ENCODE assay signal across 10 cellular contexts in the genomic region with DNA sequence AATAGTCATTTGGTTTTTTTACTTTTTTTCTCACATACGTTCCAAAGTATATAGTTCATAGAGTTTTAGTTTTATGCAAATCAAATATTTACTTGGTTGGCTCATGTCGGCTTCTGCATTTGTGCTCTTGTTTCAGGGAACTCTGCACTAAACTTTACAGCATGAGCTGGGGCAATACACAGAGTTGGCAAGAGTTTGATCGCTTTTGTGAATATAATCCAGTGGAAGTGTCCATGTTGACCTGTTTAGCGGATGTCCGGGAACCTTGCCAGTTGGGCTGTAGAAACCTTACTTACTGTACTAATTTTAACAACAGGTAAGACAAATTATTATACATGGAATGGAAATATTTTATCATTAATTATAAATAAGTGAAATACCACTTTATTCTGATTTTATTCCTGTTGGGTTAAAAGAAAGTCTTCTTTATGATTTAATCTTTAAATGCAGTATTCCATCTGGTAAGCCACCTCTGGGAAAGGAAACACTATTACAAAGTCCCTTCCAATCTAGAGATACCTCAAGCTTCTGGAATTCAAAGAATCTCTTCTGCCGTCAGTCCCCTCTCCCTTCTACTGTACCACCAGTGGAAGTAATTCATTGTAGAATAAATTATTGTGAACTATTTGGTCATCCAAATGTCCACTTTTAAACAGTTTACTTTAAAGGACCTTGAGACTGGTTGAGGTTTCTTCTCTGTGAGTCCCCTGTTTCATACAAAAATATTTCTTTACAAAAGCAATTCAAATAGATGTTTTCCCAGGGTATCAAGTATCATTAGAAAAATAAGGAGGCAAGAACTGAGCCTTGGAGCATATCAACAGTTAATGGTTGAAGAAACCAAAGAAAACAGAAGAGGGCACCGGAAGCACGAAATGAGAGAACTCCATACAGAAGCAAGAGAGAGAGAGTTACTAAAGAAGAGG. TPM values are rescaled to one million over a fixed set of nuclear protein-coding genes. Genes with fewer than 3 reads are reported as not detected.
DNase-seq lines count a peak whose midpoint lies in the region; ATAC-seq and TF ChIP-seq lines count a peak whose summit lies in the region.
"Had no signal": no experiment of that assay in that cellular context is flagged by ENCODE, and none has a peak within 500 bp of the region (broad histone marks: within the 10 kb centered on the region; RNA-seq: fewer than 3 reads in every experiment).

No MANE protein-coding gene starts in this region.

- CTCF ChIA-PET in activated CD8-positive, alpha-beta memory T cell treated with anti-CD3 and anti-CD28 coated beads, Interleukin-2, amount 10 ng/mL, durations not matched to agents 7 days and 5 days (lab: Charles Lee) = interaction anchor here (2.9 to 3.3 kb wide), 2 partner anchors 11 to 75 kb away, joined by 16 to 19 read pairs; no protein-coding TSS in a partner anchor
- CTCF ChIA-PET in GM10248 (lab: Yijun Ruan, JAX) = interaction anchor here (0.9 to 4.5 kb wide), 3 partner anchors 11 to 13 kb away, joined by 3 to 27 read pairs (median 12); no protein-coding TSS in a partner anchor

- ATAC-seq in activated CD8-positive, alpha-beta memory T cell treated with anti-CD3 and anti-CD28 coated beads, Interleukin-2, amount 10 ng/mL, durations not matched to agents 7 days and 5 days = no peak
- ATAC-seq in stimulated activated effector memory CD8-positive, alpha-beta T cell treated with anti-CD3 and anti-CD28 coated beads, Interleukin-12 subunit alpha, Interleukin-12 subunit beta, amount 100 ng/mL, for 72 hours = no peak
- no peak for ATAC-seq in HG03565 (IDR thresholded peaks at IDR 0.05; ENCODE audit: unreplicated experiment)

- TF ChIP-seq CTCF in WI38 (IDR thresholded peaks at IDR 0.05; ENCODE audit: low read depth, low read length) = no peak
- TF ChIP-seq CTCF in GM10248 (IDR thresholded peaks at IDR 0.05; ENCODE audit: control extremely low read depth, extremely low read depth, low read depth, missing control alignments) = no peak
- TF ChIP-seq CTCF in MM.1S (IDR thresholded peaks at IDR 0.05; ENCODE audit: low read length) = no peak

- H3K36me3 ChIP-seq in MM.1S (replicated peaks; ENCODE audit: insufficient read depth, low read length) = no peaks in the 10 kb centered on the region

- H4K20me1 ChIP-seq in MM.1S (ENCODE audit: insufficient read depth, low read length) = no peaks in the 10 kb centered on the region

- peaks cover 6% of the 10 kb centered on the region for H3K9me3 Mint-ChIP-seq in activated CD8-positive, alpha-beta memory T cell treated with anti-CD3 and anti-CD28 coated beads, Interleukin-2, amount 10 ng/mL, durations not matched to agents 7 days and 5 days (ENCODE audit: low read depth)
- peaks cover 4% of the 10 kb centered on the region for H3K9me3 Mint-ChIP-seq in stimulated activated effector memory CD8-positive, alpha-beta T cell treated with anti-CD3 and anti-CD28 coated beads, Interleukin-12 subunit alpha, Interleukin-12 subunit beta, amount 100 ng/mL, for 72 hours

- peak overlapping the region; percentile 5; the same call in 1 of the 2 replicates for H3K4me3 ChIP-seq in WI38 (ENCODE audit: low read depth, low read length)
- no peak overlapping the region for H3K4me3 ChIP-seq in MM.1S (ENCODE audit: low read length)

- no peak overlapping the region for H3K27ac ChIP-seq in MM.1S (ENCODE audit: low read length)

- H3K4me1 Mint-ChIP-seq in activated CD8-positive, alpha-beta memory T cell treated with anti-CD3 and anti-CD28 coated beads, Interleukin-2, amount 10 ng/mL, durations not matched to agents 7 days and 5 days = peaks cover 17% of the 10 kb centered on the region
- H3K4me1 Mint-ChIP-seq in stimulated activated effector memory CD8-positive, alpha-beta T cell treated with anti-CD3 and anti-CD28 coated beads, Interleukin-12 subunit alpha, Interleukin-12 subunit beta, amount 100 ng/mL, for 72 hours = peaks cover 14% of the 10 kb centered on the region

- no peaks in the 10 kb centered on the region for H3K79me2 ChIP-seq in MM.1S (ENCODE audit: low read length)

- H3K4me2 ChIP-seq in MM.1S (ENCODE audit: low read depth, low read length) = no peak overlapping the region

- DNase-seq in activated CD8-positive, alpha-beta memory T cell treated with anti-CD3 and anti-CD28 coated beads, Interleukin-2, amount 10 ng/mL, durations not matched to agents 7 days and 5 days = no peak
- no peak for DNase-seq in activated CD8-positive, alpha-beta memory T cell treated with anti-CD3 and anti-CD28 coated beads for 24 hours
- DNase-seq in hepatic stellate cell (ENCODE audit: low spot score) = peak; percentile 35
- no peak for DNase-seq in stimulated activated effector memory CD8-positive, alpha-beta T cell treated with anti-CD3 and anti-CD28 coated beads, Interleukin-12 subunit alpha, Interleukin-12 subunit beta, amount 100 ng/mL, for 72 hours (ENCODE audit: low spot score in 2 of 2)
- no peak for DNase-seq in GM10248 (ENCODE audit: extremely low spot score)
- DNase-seq in MM.1S = no peak
- DNase-seq: GOT3, occipital lobe had no signal

- no peaks in the 10 kb centered on the region for H3K27me3 Mint-ChIP-seq in activated CD8-positive, alpha-beta memory T cell treated with anti-CD3 and anti-CD28 coated beads, Interleukin-2, amount 10 ng/mL, durations not matched to agents 7 days and 5 days

- peak overlapping the region; percentile 45 for H3K27ac Mint-ChIP-seq in activated CD8-positive, alpha-beta memory T cell treated with anti-CD3 and anti-CD28 coated beads, Interleukin-2, amount 10 ng/mL, durations not matched to agents 7 days and 5 days
- peak overlapping the region; percentile 35 for H3K27ac Mint-ChIP-seq in stimulated activated effector memory CD8-positive, alpha-beta T cell treated with anti-CD3 and anti-CD28 coated beads, Interleukin-12 subunit alpha, Interleukin-12 subunit beta, amount 100 ng/mL, for 72 hours

- H3F3A ChIP-seq in MM.1S (ENCODE audit: insufficient read depth, low read length) = peaks cover 10% of the 10 kb centered on the region; the same call in 1 of the 2 replicates

- H3K4me1 ChIP-seq in MM.1S (ENCODE audit: low read length) = peaks cover 13% of the 10 kb centered on the region

- H3K36me3 Mint-ChIP-seq in activated CD8-positive, alpha-beta memory T cell treated with anti-CD3 and anti-CD28 coated beads, Interleukin-2, amount 10 ng/mL, durations not matched to agents 7 days and 5 days = peaks cover 25% of the 10 kb centered on the region
- peaks cover 6% of the 10 kb centered on the region for H3K36me3 Mint-ChIP-seq in stimulated activated effector memory CD8-positive, alpha-beta T cell treated with anti-CD3 and anti-CD28 coated beads, Interleukin-12 subunit alpha, Interleukin-12 subunit beta, amount 100 ng/mL, for 72 hours

- no peak overlapping the region for H2AFZ ChIP-seq in MM.1S (ENCODE audit: low read length)

- H3K27me3 ChIP-seq in MM.1S (replicated peaks; ENCODE audit: insufficient read depth, low read length) = no peaks in the 10 kb centered on the region

- POLR2A ChIA-PET in GM10248 (lab: Yijun Ruan, JAX) = no interaction called here

- H3K4me3 Mint-ChIP-seq in activated CD8-positive, alpha-beta memory T cell treated with anti-CD3 and anti-CD28 coated beads, Interleukin-2, amount 10 ng/mL, durations not matched to agents 7 days and 5 days = no peak overlapping the region
- H3K4me3 Mint-ChIP-seq in stimulated activated effector memory CD8-positive, alpha-beta T cell treated with anti-CD3 and anti-CD28 coated beads, Interleukin-12 subunit alpha, Interleukin-12 subunit beta, amount 100 ng/mL, for 72 hours = no peak overlapping the region

- no peaks in the 10 kb centered on the region for H3K9me3 ChIP-seq in MM.1S (replicated peaks; ENCODE audit: insufficient read depth, low read length)

- no peak overlapping the region for H3K9ac ChIP-seq in MM.1S (ENCODE audit: low read length)

- no peaks in the 10 kb centered on the region for H3K9me2 ChIP-seq in MM.1S (replicated peaks; ENCODE audit: insufficient read depth, low read length)

RNA-seq across cellular contexts. Expression of a gene that starts 45.2 kb away (rescaled TPM):
- 10 to 100 TPM; 28.4 to 49.8 TPM for total RNA-seq in activated CD8-positive, alpha-beta memory T cell treated with anti-CD3 and anti-CD28 coated beads, Interleukin-2, amount 10 ng/mL, durations not matched to agents 7 days and 5 days

RNA-seq across cellular contexts. Expression of a gene that starts 54.6 kb away (rescaled TPM):
- 1 to 10 TPM; 6.1 to 8.1 TPM for total RNA-seq in activated CD8-positive, alpha-beta memory T cell treated with anti-CD3 and anti-CD28 coated beads, Interleukin-2, amount 10 ng/mL, durations not matched to agents 7 days and 5 days
